In genomic region chr22:46879083-46879482, GRCh38 we compare ENCODE assay signal across 24 cellular contexts.
DNase-seq lines count a peak whose midpoint lies in the region; TF ChIP-seq lines count a peak whose summit lies in the region.
"Had no signal": no experiment of that assay in that cellular context is flagged by ENCODE, and none has a peak within 500 bp of the region (broad histone marks: within the 10 kb centered on the region; RNA-seq: fewer than 3 reads in every experiment).

No MANE protein-coding gene starts in this region.

- no peaks in the 10 kb centered on the region for H3K9me3 ChIP-seq in neural progenitor cell (ENCODE audit: low read depth)
- no peaks in the 10 kb centered on the region for H3K9me3 ChIP-seq in esophagus muscularis mucosa
- H3K9me3 ChIP-seq: ascending aorta, esophagus squamous epithelium, SJSA1, suprapubic skin had no signal

- intact Hi-C loops in esophagus muscularis mucosa (cut with DNase I) = no loop called here

- TF ChIP-seq EP300 in esophagus muscularis mucosa (IDR thresholded peaks at IDR 0.05) = no peak

- peaks cover 3% of the 10 kb centered on the region for H3F3A ChIP-seq in neural progenitor cell (ENCODE audit: low read depth)

- H3K27ac ChIP-seq in neural progenitor cell (no peak overlapping the region), esophagus muscularis mucosa (replicated peaks in 1 of 4) (no peak overlapping the region)
- H3K27ac ChIP-seq: ascending aorta, esophagus squamous epithelium, parathyroid adenoma, SJSA1, suprapubic skin had no signal

- WGBS in esophagus muscularis mucosa = 83% methylated on average over 7 of the region's 7 CpGs

- peak overlapping the region; percentile 4 for H3K27ac Mint-ChIP-seq in neural progenitor cell
- H3K27ac Mint-ChIP-seq: activated naive CD8-positive, alpha-beta T cell treated with anti-CD3 and anti-CD28 coated beads for 36 hours had no signal

- H4K20me1 ChIP-seq in neural progenitor cell (ENCODE audit: low read depth) = peaks cover 5% of the 10 kb centered on the region

- no peak overlapping the region for H3K4me2 ChIP-seq in neural progenitor cell

- no peaks in the 10 kb centered on the region for H3K4me1 ChIP-seq in neural progenitor cell
- peaks cover 0 to 3% (median 0%) of the 10 kb centered on the region in 4 donors for H3K4me1 ChIP-seq in esophagus muscularis mucosa
- H3K4me1 ChIP-seq: ascending aorta, esophagus squamous epithelium, parathyroid adenoma, SJSA1 had no signal

- no peak for TF ChIP-seq POLR2A in NB4 (IDR thresholded peaks at IDR 0.05; ENCODE audit: extremely low read depth, insufficient read length)
- TF ChIP-seq POLR2A in esophagus muscularis mucosa (IDR thresholded peaks at IDR 0.05; ENCODE audit: low read depth) = no peak

- H3K27me3 ChIP-seq in neural progenitor cell (no peaks in the 10 kb centered on the region), esophagus muscularis mucosa (no peaks in the 10 kb centered on the region)
- H3K27me3 ChIP-seq: ascending aorta, esophagus squamous epithelium, SJSA1, suprapubic skin had no signal

- peaks cover 5% of the 10 kb centered on the region for H3K4me1 Mint-ChIP-seq in neural progenitor cell

- DNase-seq in CD1c-positive myeloid dendritic cell (ENCODE audit: extremely low spot score) = peak; percentile 42
- DNase-seq in NB4 (ENCODE audit: low read depth) = peak; percentile 82
- peak; percentile 72 for DNase-seq in fibroblast of mammary gland (ENCODE audit: low read depth)
- no peak for DNase-seq in neural progenitor cell (ENCODE audit: low spot score)
- no peak for DNase-seq in ecto neural progenitor cell (ENCODE audit: low spot score)
- no peak for DNase-seq in RKO (ENCODE audit: low spot score)
- no peak for DNase-seq in activated naive CD4-positive, alpha-beta T cell treated with anti-CD3 and anti-CD28 coated beads, Interleukin-2, amount 50 U/mL, for 16 hours
- no peak for DNase-seq in esophagus muscularis mucosa (ENCODE audit: extremely low spot score)
- DNase-seq: activated CD4-positive, alpha-beta T cell treated with anti-CD3 and anti-CD28 coated beads, Interleukin-2, amount 50 U/mL, for 48 hours; activated CD4-positive, CD25-positive, alpha-beta regulatory T cell; activated CD8-positive, alpha-beta memory T cell treated with anti-CD3 and anti-CD28 coated beads, Interleukin-2, amount 50 U/mL, for 4 hours; activated naive CD8-positive, alpha-beta T cell treated with anti-CD3 and anti-CD28 coated beads for 36 hours; caudate nucleus; cortex of kidney; esophagus squamous epithelium; Kasumi-1; NCI-H1048; NCI-H1694; NCI-H69; stimulated activated CD4-positive, alpha-beta T cell treated with anti-CD3 and anti-CD28 coated beads, Interleukin-2, amount 100 ng/mL, for 48 hours had no signal

- H3K36me3 ChIP-seq in neural progenitor cell (no peaks in the 10 kb centered on the region), esophagus muscularis mucosa (peaks cover 0 to 9% (median 2%) of the 10 kb centered on the region in 4 donors)
- H3K36me3 ChIP-seq: SJSA1 had no signal

- H3K9me3 Mint-ChIP-seq in neural progenitor cell = peaks cover 2% of the 10 kb centered on the region
- H3K9me3 Mint-ChIP-seq: activated naive CD8-positive, alpha-beta T cell treated with anti-CD3 and anti-CD28 coated beads for 36 hours had no signal

- H3K4me3 ChIP-seq in NB4 (ENCODE audit: low read depth, low read length) = no peak overlapping the region
- no peak overlapping the region for H3K4me3 ChIP-seq in fibroblast of mammary gland (ENCODE audit: control insufficient read depth, low read depth, low read length)
- no peak overlapping the region for H3K4me3 ChIP-seq in neural progenitor cell
- no peak overlapping the region for H3K4me3 ChIP-seq in esophagus muscularis mucosa
- H3K4me3 ChIP-seq: ascending aorta, esophagus squamous epithelium, SJSA1, suprapubic skin had no signal

- peaks cover 2% of the 10 kb centered on the region for H3K36me3 Mint-ChIP-seq in neural progenitor cell

- H2AFZ ChIP-seq in neural progenitor cell (replicated peaks) = no peak overlapping the region
- H2AFZ ChIP-seq: parathyroid adenoma had no signal

- no peak overlapping the region for H3K4me3 Mint-ChIP-seq in neural progenitor cell
- H3K4me3 Mint-ChIP-seq: activated naive CD8-positive, alpha-beta T cell treated with anti-CD3 and anti-CD28 coated beads for 36 hours had no signal

- H3K27me3 Mint-ChIP-seq in neural progenitor cell (ENCODE audit: insufficient read depth, low read depth) = peaks cover 2% of the 10 kb centered on the region
- H3K27me3 Mint-ChIP-seq: activated naive CD8-positive, alpha-beta T cell treated with anti-CD3 and anti-CD28 coated beads for 36 hours had no signal

- H3K9ac ChIP-seq in neural progenitor cell = no peak overlapping the region
- H3K9ac ChIP-seq: parathyroid adenoma had no signal

- no peaks in the 10 kb centered on the region for H3K79me2 ChIP-seq in neural progenitor cell (ENCODE audit: low read depth)
- H3K79me2 ChIP-seq: parathyroid adenoma had no signal

- no peak for TF ChIP-seq CTCF in NB4 (IDR thresholded peaks at IDR 0.05; ENCODE audit: low read depth, low read length)
- no peak for TF ChIP-seq CTCF in fibroblast of mammary gland (conservative IDR thresholded peaks at IDR 0.05; ENCODE audit: control insufficient read depth, insufficient read depth, low read depth, low read length)
- no peak for TF ChIP-seq CTCF in neural progenitor cell (IDR thresholded peaks at IDR 0.05)
- TF ChIP-seq CTCF in esophagus muscularis mucosa (IDR thresholded peaks at IDR 0.05) = no peak

Comparison
In these comparisons a context has a peak if more than half of its experiments do, and no peak if none do; other contexts are left out.
1. DNase-seq: peak in CD1c-positive myeloid dendritic cell (single experiment), NB4 (single experiment) and fibroblast of mammary gland (single experiment); none in neural progenitor cell (single experiment), ecto neural progenitor cell (single experiment), RKO (single experiment), activated naive CD4-positive, alpha-beta T cell treated with anti-CD3 and anti-CD28 coated beads, Interleukin-2, amount 50 U/mL, for 16 hours (single experiment) and esophagus muscularis mucosa (single experiment).